Comparison of ENCODE assay signal across 4 cellular contexts in the genomic region with DNA sequence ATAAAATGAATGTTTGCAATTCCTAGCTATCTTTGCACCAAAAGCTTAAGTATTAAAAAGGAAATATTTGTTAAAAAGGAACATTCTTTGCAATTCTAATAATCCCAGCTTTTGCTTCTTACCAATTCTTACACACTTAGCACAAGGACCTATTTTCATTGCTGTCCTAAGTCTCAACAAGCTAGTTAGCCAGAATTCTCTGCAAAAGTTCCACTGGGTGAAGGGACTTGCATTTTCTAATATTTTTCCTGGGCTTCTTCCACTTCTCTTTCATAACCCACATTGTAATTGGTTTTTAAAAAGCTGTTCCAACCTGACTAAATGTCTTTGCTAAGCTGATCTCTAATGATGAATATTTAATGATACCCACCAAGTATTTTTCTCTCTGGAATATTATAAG.
"Had no signal": no experiment of that assay in that cellular context is flagged by ENCODE, and none has a peak within 500 bp of the region (broad histone marks: within the 10 kb centered on the region; RNA-seq: fewer than 3 reads in every experiment).

No MANE protein-coding gene starts in this region.

- H3K4me3 ChIP-seq: K562 had no signal

- DNase-seq: IMR-90 had no signal

- H3K27ac ChIP-seq: HL-60 had no signal

- ATAC-seq: HepG2, K562 had no signal
